In genomic region chr11:8964324-8965320, GRCh38 we compare ENCODE assay signal across 8 cellular contexts. TPM values are rescaled to one million over a fixed set of nuclear protein-coding genes. Genes with fewer than 3 reads are reported as not detected.
DNase-seq lines count a peak whose midpoint lies in the region; ATAC-seq and TF ChIP-seq lines count a peak whose summit lies in the region.

Gene TMEM9B, minus strand, starts transcription at chr11:8964442. Its CDS starts 129 bp downstream, at chr11:8964313.

- CTCF ChIA-PET in Panc1 (lab: Charles Lee): interaction anchor here (0.5 to 1.8 kb wide), 3 partner anchors 45 to 266 kb away, joined by 3 to 11 read pairs (median 5); no protein-coding TSS in a partner anchor

- no peaks in the 10 kb centered on the region for H3K9me3 Mint-ChIP-seq in activated T-cell treated with anti-CD3 and anti-CD28 coated beads, Interleukin-2, amount 50 U/mL, for 72 hours

- peak within 1 kb of the TSS; percentile 95 for H3K27ac Mint-ChIP-seq in activated T-cell treated with anti-CD3 and anti-CD28 coated beads, Interleukin-2, amount 50 U/mL, for 72 hours

- H3K27ac ChIP-seq in HUES64 (ENCODE audit: low read depth, low read length) (peak within 1 kb of the TSS; percentile 96), Panc1 (ENCODE audit: low read length) (peak within 1 kb of the TSS; percentile 93), esophagus muscularis mucosa (replicated peaks in 1 of 4) (peak within 1 kb of the TSS; percentile 91 to 98 (median 95)), muscle layer of duodenum (ENCODE audit: low read length) (peak within 1 kb of the TSS; percentile 96)

- no peaks in the 10 kb centered on the region for H3K27me3 ChIP-seq in HUES64 (ENCODE audit: insufficient read depth, low read length)
- no peaks in the 10 kb centered on the region for H3K27me3 ChIP-seq in Panc1 (ENCODE audit: control insufficient read depth, insufficient read depth, low read length)
- H3K27me3 ChIP-seq in esophagus muscularis mucosa: no peaks in the 10 kb centered on the region
- H3K27me3 ChIP-seq in muscle layer of duodenum (ENCODE audit: low read depth, low read length): no peaks in the 10 kb centered on the region

- in situ Hi-C loops in Panc1 (cut with HindIII; ENCODE audit: low pct_unique_long_range_greater_than_20kb, low sequenced_read_pairs): no loop called here

- H3K36me3 ChIP-seq in HUES64 (ENCODE audit: insufficient read depth, low read length) (no peaks in the 10 kb centered on the region), Panc1 (ENCODE audit: control insufficient read depth, insufficient read depth, low read length) (no peaks in the 10 kb centered on the region; the same call in 1 of the 2 replicates), esophagus muscularis mucosa (peaks cover 0 to 16% (median 2%) of the 10 kb centered on the region in 4 donors), muscle layer of duodenum (ENCODE audit: control insufficient read depth in 1 of 2, insufficient read depth in 2 of 2, low read length in 2 of 2) (no peaks in the 10 kb centered on the region)

- H3K27me3 Mint-ChIP-seq in activated T-cell treated with anti-CD3 and anti-CD28 coated beads, Interleukin-2, amount 50 U/mL, for 72 hours (ENCODE audit: low read depth): no peaks in the 10 kb centered on the region

- H3K9me3 ChIP-seq in HUES64 (ENCODE audit: insufficient read depth, low read depth, low read length) (no peaks in the 10 kb centered on the region), Panc1 (ENCODE audit: control insufficient read depth, insufficient read depth, low read depth, low read length) (no peaks in the 10 kb centered on the region), esophagus muscularis mucosa (no peaks in the 10 kb centered on the region), muscle layer of duodenum (ENCODE audit: control insufficient read depth in 1 of 2, low read length in 2 of 2) (no peaks in the 10 kb centered on the region)

- peaks cover 5 to 7% of the 10 kb centered on the region in 2 donors for H3K36me3 Mint-ChIP-seq in activated T-cell treated with anti-CD3 and anti-CD28 coated beads, Interleukin-2, amount 50 U/mL, for 72 hours (ENCODE audit: insufficient read depth in 2 of 2)

- TF ChIP-seq CTCF in Panc1 (IDR thresholded peaks at IDR 0.05) (no peak), esophagus muscularis mucosa (IDR thresholded peaks at IDR 0.05) (no peak)

- TF ChIP-seq POLR2A in esophagus muscularis mucosa (IDR thresholded peaks at IDR 0.05; ENCODE audit: low read depth): peak; percentile 86

- 1% methylated on average over 67 of the region's 67 CpGs for WGBS in HUES64
- WGBS in esophagus muscularis mucosa: under 1% methylated on average over 48 of the region's 67 CpGs

- no peak for TF ChIP-seq EP300 in esophagus muscularis mucosa (IDR thresholded peaks at IDR 0.05)

- BruUV-seq in Panc1 (replicated peaks; lab: Mats Ljungman, UMichigan): TSS peak; percentile 69

- ATAC-seq in GM21515 (IDR thresholded peaks at IDR 0.05; ENCODE audit: unreplicated experiment) (peak; percentile 87), Panc1 (peak; percentile 94)
- peak; percentile 89 for ATAC-seq in activated T-cell treated with anti-CD3 and anti-CD28 coated beads, Interleukin-2, amount 50 U/mL, for 72 hours (replicated peaks in 1 of 2)

- H3K4me1 ChIP-seq in HUES64 (ENCODE audit: insufficient read depth, low read length) (peaks cover 9% of the 10 kb centered on the region), Panc1 (ENCODE audit: control insufficient read depth, insufficient read depth, low read length) (peaks cover 27% of the 10 kb centered on the region), esophagus muscularis mucosa (peaks cover 26 to 46% (median 41%) of the 10 kb centered on the region in 4 donors), muscle layer of duodenum (ENCODE audit: control insufficient read depth in 1 of 2, insufficient read depth in 2 of 2, low read length in 2 of 2) (peaks cover 1 to 22% of the 10 kb centered on the region in 2 donors)

- H3K4me1 Mint-ChIP-seq in activated T-cell treated with anti-CD3 and anti-CD28 coated beads, Interleukin-2, amount 50 U/mL, for 72 hours (ENCODE audit: low read depth): peaks cover 36% of the 10 kb centered on the region

- H3K4me3 ChIP-seq in HUES64 (ENCODE audit: low read length): peak within 1 kb of the TSS; percentile 100
- H3K4me3 ChIP-seq in Panc1 (ENCODE audit: low read depth in 2 of 2, low read length in 2 of 2): peak within 1 kb of the TSS; percentile 61 to 86
- H3K4me3 ChIP-seq in esophagus muscularis mucosa: peak within 1 kb of the TSS; percentile 68 to 83 (median 72)
- H3K4me3 ChIP-seq in muscle layer of duodenum (ENCODE audit: low read depth in 1 of 2, low read length in 2 of 2): peak within 1 kb of the TSS; percentile 85 to 87

- POLR2A ChIA-PET in Panc1 (lab: Charles Lee): interaction anchor here (0.5 to 0.7 kb wide), 5 partner anchors 116 to 1345 kb away, joined by 4 to 16 read pairs (median 11); no protein-coding TSS in a partner anchor

- DNase-seq in DMS153 treated with DMSO at 0.1 percent for 48 hours (lab: John Stamatoyannopoulos, UW; ENCODE audit: unreplicated experiment) (peak; percentile 65), Panc1 (ENCODE audit: low read depth, low spot score) (peak; percentile 73), esophagus muscularis mucosa (ENCODE audit: extremely low spot score) (peak; percentile 97)
- DNase-seq in activated T-cell treated with anti-CD3 and anti-CD28 coated beads, Interleukin-2, amount 50 U/mL, for 72 hours: peak; percentile 88
- DNase-seq in stimulated activated CD8-positive, alpha-beta memory T cell treated with anti-CD3 and anti-CD28 coated beads, Interleukin-7, amount 100 ng/mL, for 24 hours (ENCODE audit: low read depth): peak; percentile 63

- peak within 1 kb of the TSS; percentile 87 for H3K9ac ChIP-seq in HUES64 (ENCODE audit: low read depth, low read length)

- intact Hi-C loops in Panc1 (cut with micrococcal nuclease; ENCODE audit: unreplicated experiment) (no loop called here), esophagus muscularis mucosa (cut with DNase I) (loop anchor here (5.0 kb wide), 2 partner anchors 277 to 292 kb away; no protein-coding TSS in a partner anchor)

- H3K4me3 Mint-ChIP-seq in activated T-cell treated with anti-CD3 and anti-CD28 coated beads, Interleukin-2, amount 50 U/mL, for 72 hours: peak within 1 kb of the TSS; percentile 92 to 96

RNA-seq across cellular contexts. Expression of gene TMEM9B, which starts in this region (rescaled TPM):
- polyA plus RNA-seq in HUES64 (2013, experiment 1 of 2): 14.0 TPM
- 16.4 TPM for polyA plus RNA-seq in HUES64 (2013, experiment 2 of 2)
- total RNA-seq in Panc1 (2021; ENCODE audit: unreplicated experiment) (76.2 TPM), esophagus muscularis mucosa (10 to 100 TPM; 13.3 to 24.4 (median 20.5) TPM)
- polyA plus RNA-seq in Panc1 (2012; ENCODE audit: insufficient read length): 61.8 TPM
- total RNA-seq in activated T-cell treated with anti-CD3 and anti-CD28 coated beads, Interleukin-2, amount 50 U/mL, for 72 hours: 10 to 100 TPM; 19.9 to 20.7 TPM

Comparison
In these comparisons a context has a peak if more than half of its experiments do, and no peak if none do; other contexts are left out.
1. Peak in every context shown above with its lines: DNase-seq, ATAC-seq, H3K4me3 ChIP-seq and H3K27ac ChIP-seq.